Comparison of ENCODE assay signal across 21 cellular contexts in genomic region chr12:109770861-109771670, GRCh38. TPM values are rescaled to one million over a fixed set of nuclear protein-coding genes. Genes with fewer than 3 reads are reported as not detected.
DNase-seq lines count a peak whose midpoint lies in the region; ATAC-seq and TF ChIP-seq lines count a peak whose summit lies in the region.
"Had no signal": no experiment of that assay in that cellular context is flagged by ENCODE, and none has a peak within 500 bp of the region (broad histone marks: within the 10 kb centered on the region; RNA-seq: fewer than 3 reads in every experiment).

No MANE protein-coding gene starts in this region.

- intact Hi-C loops in left lung (cut with DNase I), result loop anchor here (10.0 kb wide), 2 partner anchors 176 to 256 kb away; no protein-coding TSS in a partner anchor

- peaks cover 0 to 11% of the 10 kb centered on the region in 2 donors for H3K4me1 ChIP-seq in neuronal stem cell (ENCODE audit: control insufficient read depth in 2 of 2, insufficient read depth in 1 of 2, low read depth in 1 of 2, low read length in 2 of 2)
- peaks cover 0 to 9% of the 10 kb centered on the region in 2 donors for H3K4me1 ChIP-seq in left lung
- H3K4me1 ChIP-seq: SJCRH30, vagina had no signal

- H3K36me3 ChIP-seq in H7 (replicated peaks; ENCODE audit: control insufficient read depth, insufficient read depth, low read length) (no peaks in the 10 kb centered on the region), neuronal stem cell (replicated peaks in 1 of 2; ENCODE audit: control insufficient read depth in 2 of 2, insufficient read depth in 2 of 2, low read length in 2 of 2) (peaks cover 0 to 2% of the 10 kb centered on the region in 2 donors), left lung (no peaks in the 10 kb centered on the region)
- H3K36me3 ChIP-seq: pancreas, SJCRH30, vagina had no signal

- no peak overlapping the region for H3K9ac ChIP-seq in neuronal stem cell (ENCODE audit: low read depth, low read length, poor library complexity)

- H2BK5ac ChIP-seq in neuronal stem cell (ENCODE audit: low read length), result no peak overlapping the region

- no peaks in the 10 kb centered on the region for H3K27me3 ChIP-seq in H7 (ENCODE audit: control insufficient read depth, insufficient read depth, low read length)
- no peaks in the 10 kb centered on the region for H3K27me3 ChIP-seq in neuronal stem cell (ENCODE audit: control insufficient read depth in 3 of 3, insufficient read depth in 3 of 3, low read depth in 1 of 3, low read length in 3 of 3)
- H3K27me3 ChIP-seq in left lung, result no peaks in the 10 kb centered on the region
- H3K27me3 ChIP-seq: pancreas, SJCRH30, vagina had no signal

- WGBS in neuronal stem cell (ENCODE audit: extremely low coverage in 2 of 2, insufficient read length in 2 of 2, insufficient replicate concordance in 1 of 2), 2 donors, result no CpG with 5 or more reads among the region's 17 CpGs

- H2AK5ac ChIP-seq in neuronal stem cell (ENCODE audit: low read depth, low read length), result peak overlapping the region; percentile 21

- no peak overlapping the region for H2BK15ac ChIP-seq in neuronal stem cell (ENCODE audit: low read length)

- TF ChIP-seq CTCF in 22Rv1 (IDR thresholded peaks at IDR 0.05) (no peak), coronary artery (IDR thresholded peaks at IDR 0.05) (no peak), left lung (IDR thresholded peaks at IDR 0.05) (no peak)

- H3K79me1 ChIP-seq in neuronal stem cell (ENCODE audit: low read depth, low read length), result no peaks in the 10 kb centered on the region

- H3K14ac ChIP-seq in neuronal stem cell (ENCODE audit: low read length), result no peak overlapping the region

- no peak overlapping the region for H2BK120ac ChIP-seq in neuronal stem cell (ENCODE audit: low read depth, low read length)

- no peak overlapping the region for H4K8ac ChIP-seq in neuronal stem cell (ENCODE audit: low read depth, low read length)

- DNase-seq in H7 (peak; percentile 50), coronary artery (ENCODE audit: low spot score) (peak; percentile 63), neuronal stem cell (ENCODE audit: low spot score) (no peak), superior temporal gyrus (ENCODE audit: extremely low spot score) (no peak), left lung (no peak), NOMO-1 (lab: John Stamatoyannopoulos, UW; ENCODE audit: unreplicated experiment in 2 of 2) (no peak)
- DNase-seq: activated CD4-positive, alpha-beta T cell treated with anti-CD3 and anti-CD28 coated beads, Interleukin-2, amount 50 U/mL, for 48 hours; CD4-positive, CD25-positive, alpha-beta regulatory T cell; DMS 273 treated with DMSO at 0.1 percent for 48 hours; mesenchymal stem cell; naive B cell; NCI-H1105 treated with DMSO at 0.1 percent for 48 hours; NCI-H2081 treated with DMSO at 0.1 percent for 48 hours; right cardiac atrium; SJCRH30; stimulated activated CD4-positive, alpha-beta T cell treated with anti-CD3 and anti-CD28 coated beads, Interleukin-15, amount 100 ng/mL, for 24 hours; stimulated activated CD8-positive, alpha-beta memory T cell treated with anti-CD3 and anti-CD28 coated beads, Interleukin-4, amount 100 ng/mL, for 48 hours had no signal

- H4K91ac ChIP-seq in neuronal stem cell (ENCODE audit: low read depth, low read length, poor library complexity), result no peak overlapping the region

- ATAC-seq in left lung, result no peak
- ATAC-seq: HCT116, pancreas, right cardiac atrium had no signal

- H2AFZ ChIP-seq in neuronal stem cell (ENCODE audit: low read length), result no peak overlapping the region

- H3K4me2 ChIP-seq in neuronal stem cell (ENCODE audit: insufficient read depth, low read length, poor library complexity, severe bottlenecking), result no peak overlapping the region

- H3K4me3 ChIP-seq in H7 (ENCODE audit: insufficient read depth, low read depth, low read length) (no peak overlapping the region), coronary artery (no peak overlapping the region), neuronal stem cell (ENCODE audit: low read length in 2 of 2) (no peak overlapping the region), left lung (no peak overlapping the region)
- H3K4me3 ChIP-seq: pancreas, SJCRH30, vagina had no signal

- no peak overlapping the region for H3K4ac ChIP-seq in neuronal stem cell (ENCODE audit: low read length)

- H3K9me3 ChIP-seq in neuronal stem cell (replicated peaks in 1 of 2; ENCODE audit: control insufficient read depth in 2 of 2, insufficient read depth in 1 of 2, low read depth in 1 of 2, low read length in 2 of 2), result no peaks in the 10 kb centered on the region
- H3K9me3 ChIP-seq in left lung, result no peaks in the 10 kb centered on the region
- H3K9me3 ChIP-seq: pancreas, SJCRH30, vagina had no signal

- no peak overlapping the region for H2BK12ac ChIP-seq in neuronal stem cell (ENCODE audit: low read length)

- H3K18ac ChIP-seq in neuronal stem cell (ENCODE audit: low read length), result peak overlapping the region; percentile 67

- peak overlapping the region; percentile 9 for H3K23ac ChIP-seq in neuronal stem cell (ENCODE audit: low read depth, low read length, poor library complexity)

- H3K27ac ChIP-seq in 22Rv1, result 0 out of 2 replicates have a peak overlapping the region, but pooled peaks have one; percentile 4
- no peak overlapping the region for H3K27ac ChIP-seq in coronary artery
- no peak overlapping the region for H3K27ac ChIP-seq in neuronal stem cell (replicated peaks; ENCODE audit: low read length)
- no peak overlapping the region for H3K27ac ChIP-seq in left lung
- H3K27ac ChIP-seq: pancreas, SJCRH30, vagina had no signal

RNA-seq across cellular contexts. Expression of gene FAM222A, which starts 57.4 kb away (rescaled TPM):
- 2.5 and 3.7 TPM in 2 replicates for total RNA-seq in H7 (2014; rRNA removed; shearing (Covaris generic))
- 14.4 TPM for polyA plus RNA-seq in neuronal stem cell (2013, experiment 1 of 2)
- polyA plus RNA-seq in neuronal stem cell (2013, experiment 2 of 2), result 14.3 TPM
- total RNA-seq in left lung, result 1 to 10 TPM; 2.9 to 3.1 TPM

Comparison
In these comparisons a context has a peak if more than half of its experiments do, and no peak if none do; other contexts are left out.
1. DNase-seq: peak in H7 (single experiment) and coronary artery (single experiment); none in neuronal stem cell (single experiment), superior temporal gyrus (single experiment), left lung (0 of 2) and NOMO-1 (0 of 2).